1 cellular context compared by ENCODE assay signal in genomic region chr1:205466612-205467236, GRCh38.
TF ChIP-seq lines count a peak whose summit lies in the region.

No MANE protein-coding gene starts in this region.

TF ChIP-seq in GM23338, 12 proteins besides CTCF, POLR2A, EP300 and RAD21 (continued from another document):
- TF ChIP-seq ZNF114 (CRISPR knock-in tag; IDR thresholded peaks at IDR 0.05) (no peak), REST (IDR thresholded peaks at IDR 0.05; ENCODE audit: unreplicated experiment) (no peak), EZH2phosphoT487 (IDR thresholded peaks at IDR 0.05; ENCODE audit: unreplicated experiment) (no peak), JUNB (IDR thresholded peaks at IDR 0.05; ENCODE audit: unreplicated experiment) (no peak), STAT1 (IDR thresholded peaks at IDR 0.05; ENCODE audit: unreplicated experiment) (no peak), EZH2 (IDR thresholded peaks at IDR 0.05; ENCODE audit: low read depth, unreplicated experiment) (no peak), ZNF331 (CRISPR knock-in tag; IDR thresholded peaks at IDR 0.05; ENCODE audit: low read depth) (no peak)
